Comparison of ENCODE assay signal across 8 cellular contexts in genomic region chr2:112542123-112542973, GRCh38. TPM values are rescaled to one million over a fixed set of nuclear protein-coding genes. Genes with fewer than 3 reads are reported as not detected.
DNase-seq lines count a peak whose midpoint lies in the region; ATAC-seq and TF ChIP-seq lines count a peak whose summit lies in the region.

A gene with protein sequence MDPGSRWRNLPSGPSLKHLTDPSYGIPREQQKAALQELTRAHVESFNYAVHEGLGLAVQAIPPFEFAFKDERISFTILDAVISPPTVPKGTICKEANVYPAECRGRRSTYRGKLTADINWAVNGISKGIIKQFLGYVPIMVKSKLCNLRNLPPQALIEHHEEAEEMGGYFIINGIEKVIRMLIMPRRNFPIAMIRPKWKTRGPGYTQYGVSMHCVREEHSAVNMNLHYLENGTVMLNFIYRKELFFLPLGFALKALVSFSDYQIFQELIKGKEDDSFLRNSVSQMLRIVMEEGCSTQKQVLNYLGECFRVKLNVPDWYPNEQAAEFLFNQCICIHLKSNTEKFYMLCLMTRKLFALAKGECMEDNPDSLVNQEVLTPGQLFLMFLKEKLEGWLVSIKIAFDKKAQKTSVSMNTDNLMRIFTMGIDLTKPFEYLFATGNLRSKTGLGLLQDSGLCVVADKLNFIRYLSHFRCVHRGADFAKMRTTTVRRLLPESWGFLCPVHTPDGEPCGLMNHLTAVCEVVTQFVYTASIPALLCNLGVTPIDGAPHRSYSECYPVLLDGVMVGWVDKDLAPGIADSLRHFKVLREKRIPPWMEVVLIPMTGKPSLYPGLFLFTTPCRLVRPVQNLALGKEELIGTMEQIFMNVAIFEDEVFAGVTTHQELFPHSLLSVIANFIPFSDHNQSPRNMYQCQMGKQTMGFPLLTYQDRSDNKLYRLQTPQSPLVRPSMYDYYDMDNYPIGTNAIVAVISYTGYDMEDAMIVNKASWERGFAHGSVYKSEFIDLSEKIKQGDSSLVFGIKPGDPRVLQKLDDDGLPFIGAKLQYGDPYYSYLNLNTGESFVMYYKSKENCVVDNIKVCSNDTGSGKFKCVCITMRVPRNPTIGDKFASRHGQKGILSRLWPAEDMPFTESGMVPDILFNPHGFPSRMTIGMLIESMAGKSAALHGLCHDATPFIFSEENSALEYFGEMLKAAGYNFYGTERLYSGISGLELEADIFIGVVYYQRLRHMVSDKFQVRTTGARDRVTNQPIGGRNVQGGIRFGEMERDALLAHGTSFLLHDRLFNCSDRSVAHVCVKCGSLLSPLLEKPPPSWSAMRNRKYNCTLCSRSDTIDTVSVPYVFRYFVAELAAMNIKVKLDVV (plus strand): TSS chr2:112542465. CDS start chr2:112542495, 30 bp downstream.

- peak; percentile 86 for TF ChIP-seq POLR2A in GM19193 (IDR thresholded peaks at IDR 0.05; ENCODE audit: extremely low read depth, insufficient read depth, insufficient read length)

- POLR2A ChIA-PET in BJ (lab: Charles Lee) = no interaction called here

- intact Hi-C loops in left colon (cut with DNase I, micrococcal nuclease) = no loop called here

- no peaks in the 10 kb centered on the region for H3K27me3 ChIP-seq in BJ (ENCODE audit: control insufficient read depth, insufficient read depth, low read length)

- H3K27ac ChIP-seq in coronary artery = peak within 1 kb of the TSS; percentile 80 to 89

- peak within 1 kb of the TSS; percentile 88 for H3K4me3 ChIP-seq in BJ (ENCODE audit: low read depth, low read length)
- H3K4me3 ChIP-seq in coronary artery = peak within 1 kb of the TSS; percentile 83

- TF ChIP-seq CTCF in BJ (IDR thresholded peaks at IDR 0.05; ENCODE audit: insufficient read depth, low read depth, low read length) = no peak
- TF ChIP-seq CTCF in coronary artery (IDR thresholded peaks at IDR 0.05) = no peak

- H3K36me3 ChIP-seq in BJ (ENCODE audit: control insufficient read depth, insufficient read depth, low read length) = peaks cover under 1% of the 10 kb centered on the region

- CTCF ChIA-PET in BJ (lab: Yijun Ruan, JAX) = no interaction called here

- ATAC-seq in HG03378 (IDR thresholded peaks at IDR 0.05; ENCODE audit: unreplicated experiment) (peak; percentile 68), left colon (peak; percentile 94)

- DNase-seq in BJ (ENCODE audit: low read depth) = peak; percentile 26
- DNase-seq in NCI-H460 (ENCODE audit: extremely low read depth, low read depth) = peak; percentile 82
- peak; percentile 70 to 78 for DNase-seq in activated CD4-positive, alpha-beta T cell treated with anti-CD3 and anti-CD28 coated beads for 4 hours
- DNase-seq in coronary artery (ENCODE audit: low spot score) = peak; percentile 88
- DNase-seq in left colon = peak; percentile 88 to 90
- peak; percentile 77 for DNase-seq in stimulated activated CD4-positive, alpha-beta T cell treated with anti-CD3 and anti-CD28 coated beads, Interleukin-1b, Interleukin-23, amount 100 ng/mL, for 48 hours

RNA-seq across cellular contexts. Expression of the gene that starts here (rescaled TPM):
- 11.8 and 13.9 TPM in 2 replicates for polyA plus RNA-seq in BJ (2011; rRNA removed)
- 28.7 and 36.9 TPM in 2 replicates for polyA minus RNA-seq in BJ (2011; rRNA and poly(A)+ RNA removed)
- total RNA-seq in NCI-H460 (2014; rRNA removed; shearing (Covaris generic)) = 35.9 and 43.0 TPM in 2 replicates
- 35.1 and 43.0 TPM in 2 replicates for polyA plus RNA-seq in NCI-H460 (2014; cell fraction: nucleus; rRNA removed)
- total RNA-seq in left colon = 10 to 100 TPM; 14.2 to 17.3 TPM

Comparison
In these comparisons a context has a peak if more than half of its experiments do, and no peak if none do; other contexts are left out.
1. Peak in every context shown above with its lines: DNase-seq, ATAC-seq, H3K4me3 ChIP-seq and H3K27ac ChIP-seq.
2. DNase-seq: peak in every context shown above with its lines; median percentile 89 in left colon; 88 in coronary artery; 82 in NCI-H460; 77 in stimulated activated CD4-positive, alpha-beta T cell treated with anti-CD3 and anti-CD28 coated beads, Interleukin-1b, Interleukin-23, amount 100 ng/mL, for 48 hours; 74 in activated CD4-positive, alpha-beta T cell treated with anti-CD3 and anti-CD28 coated beads for 4 hours; 26 in BJ.